ENCODE assay signal across 8 cellular contexts in genomic region chr1:201982082-201982922, GRCh38. TPM values are rescaled to one million over a fixed set of nuclear protein-coding genes. Genes with fewer than 3 reads are reported as not detected.
DNase-seq lines count a peak whose midpoint lies in the region; ATAC-seq, FAIRE-seq and TF ChIP-seq lines count a peak whose summit lies in the region.

TSS of gene RNPEP (plus strand) at chr1:201982648. CDS start at chr1:201982667, 19 bp downstream.

- no peaks in the 10 kb centered on the region for H3K9me3 Mint-ChIP-seq in Calu3 (ENCODE audit: low read depth, unreplicated experiment)

- intact Hi-C loops in Calu3 (cut with micrococcal nuclease; ENCODE audit: unreplicated experiment) = loop anchor here (5.0 kb wide), 1 partner anchor 270 kb away; no protein-coding TSS in a partner anchor

- ATAC-seq in GM19397 (IDR thresholded peaks at IDR 0.05; ENCODE audit: unreplicated experiment) (peak; percentile 78), HG03565 (IDR thresholded peaks at IDR 0.05; ENCODE audit: unreplicated experiment) (peak; percentile 55), RWPE2 (ENCODE audit: low read depth) (peak; percentile 60)

- no peak for TF ChIP-seq CTCF in Calu3 (IDR thresholded peaks at IDR 0.05; ENCODE audit: unreplicated experiment)
- TF ChIP-seq CTCF in RWPE2 (IDR thresholded peaks at IDR 0.05; ENCODE audit: poor library complexity, severe bottlenecking) = no peak
- no peak for TF ChIP-seq CTCF in neutrophil (IDR thresholded peaks at IDR 0.05)

- peaks cover 9% of the 10 kb centered on the region for H3K4me1 Mint-ChIP-seq in Calu3 (ENCODE audit: low read depth, unreplicated experiment)

- H3K9me3 ChIP-seq in RWPE2 (ENCODE audit: severe bottlenecking) (no peaks in the 10 kb centered on the region), neutrophil (no peaks in the 10 kb centered on the region)

- H3K27me3 Mint-ChIP-seq in Calu3 (ENCODE audit: unreplicated experiment) = no peaks in the 10 kb centered on the region

- H3K4me3 ChIP-seq in RWPE2 (ENCODE audit: severe bottlenecking) (peak within 1 kb of the TSS; percentile 93), neutrophil (ENCODE audit: low read depth in 1 of 2, low read length in 1 of 2) (peak within 1 kb of the TSS; percentile 87 to 92)

- DNase-seq in Calu3 (peak; percentile 79), RWPE2 (ENCODE audit: low spot score) (no peak), frontal cortex (ENCODE audit: low spot score in 2 of 2) (peak; percentile 83 to 84), substantia nigra (lab: John Stamatoyannopoulos, UW) (peak in 42 of 49 donors; percentile 12 to 84 (median 50))
- peak; percentile 6 to 57 (median 28) for DNase-seq in activated naive CD4-positive, alpha-beta T cell (lab: John Stamatoyannopoulos, UW)

- peak within 1 kb of the TSS; percentile 96 for H3K4me3 Mint-ChIP-seq in Calu3 (ENCODE audit: low read depth, unreplicated experiment)

- H3K27me3 ChIP-seq in RWPE2 (ENCODE audit: insufficient read depth, poor library complexity, severe bottlenecking) (no peaks in the 10 kb centered on the region), neutrophil (no peaks in the 10 kb centered on the region)

- peaks cover 8% of the 10 kb centered on the region for H3K4me1 ChIP-seq in RWPE2 (ENCODE audit: insufficient read depth, poor library complexity, severe bottlenecking)
- peaks cover 14% of the 10 kb centered on the region in 2 experiments for H3K4me1 ChIP-seq in neutrophil (ENCODE audit: control insufficient read depth in 1 of 2, insufficient read depth in 1 of 2, low read depth in 1 of 2, low read length in 1 of 2)

- H3K27ac ChIP-seq in RWPE2 (ENCODE audit: poor library complexity, severe bottlenecking) = peak within 1 kb of the TSS; percentile 63
- peak within 1 kb of the TSS; percentile 91 for H3K27ac ChIP-seq in neutrophil
- peak within 1 kb of the TSS; percentile 83 for H3K27ac ChIP-seq in substantia nigra (ENCODE audit: low read depth, low read length, poor library complexity, severe bottlenecking)

- H3K36me3 ChIP-seq in RWPE2 (ENCODE audit: low read depth) = peaks cover 15% of the 10 kb centered on the region
- no peaks in the 10 kb centered on the region for H3K36me3 ChIP-seq in neutrophil

- FAIRE-seq in frontal cortex (lab: Jason Lieb, UNC) = no peak

- BruUV-seq in Calu3 (replicated peaks; lab: Mats Ljungman, UMichigan) = no TSS peak

- CTCF ChIA-PET in Calu3 (lab: Charles Lee) = interaction anchor here (0.6 to 2.0 kb wide), 6 partner anchors 18 to 207 kb away, joined by 3 to 10 read pairs (median 4); partner anchors contain the start of gene IPO9

- H3K27ac Mint-ChIP-seq in Calu3 (ENCODE audit: unreplicated experiment) = peak within 1 kb of the TSS; percentile 84

- peaks cover 26% of the 10 kb centered on the region for H3K36me3 Mint-ChIP-seq in Calu3 (ENCODE audit: insufficient read depth, unreplicated experiment)

RNA-seq across cellular contexts. Expression of gene RNPEP, which starts in this region (rescaled TPM):
- total RNA-seq in Calu3 (2022) (86.1 and 91.6 TPM in 2 replicates), frontal cortex (11.4 TPM)
